ENCODE assay signal across 9 cellular contexts in genomic region chr18:28735731-28736130, GRCh38.
DNase-seq lines count a peak whose midpoint lies in the region; ATAC-seq, FAIRE-seq and TF ChIP-seq lines count a peak whose summit lies in the region.
"Had no signal": no experiment of that assay in that cellular context is flagged by ENCODE, and none has a peak within 500 bp of the region (broad histone marks: within the 10 kb centered on the region; RNA-seq: fewer than 3 reads in every experiment).

No MANE protein-coding gene starts in this region.

- H3K4me1 ChIP-seq in heart left ventricle (peaks cover 0 to 7% (median 0%) of the 10 kb centered on the region in 12 donors), small intestine (ENCODE audit: control insufficient read depth in 2 of 2, insufficient read depth in 1 of 2, low read depth in 1 of 2, low read length in 1 of 2) (no peaks in the 10 kb centered on the region)

- ATAC-seq in heart left ventricle = peak in 3 of 4 donors; percentile 61 to 87 (median 65)
- ATAC-seq: natural killer cell had no signal

- H3K27ac Mint-ChIP-seq in activated naive CD4-positive, alpha-beta T cell treated with anti-CD3 and anti-CD28 coated beads, Interleukin-2, amount 10 ng/mL, durations not matched to agents 7 days and 5 days = no peak overlapping the region
- H3K27ac Mint-ChIP-seq: H9, natural killer cell had no signal

- no peak for TF ChIP-seq CTCF in heart left ventricle (IDR thresholded peaks at IDR 0.05)

- H3K27ac ChIP-seq in heart left ventricle (peak overlapping the region in 5 of 12 donors; percentile 38 to 71 (median 66)), small intestine (ENCODE audit: low read depth in 1 of 2, low read length in 1 of 2) (no peak overlapping the region)

- no peak for FAIRE-seq in small intestine (lab: Jason Lieb, UNC)

- DNase-seq in HS-5 (ENCODE audit: low read depth) (peak; percentile 81), amniotic stem cell (lab: John Stamatoyannopoulos, UW) (peak; percentile 74), heart left ventricle (no peak), small intestine (peak; percentile 65), SIG-M5 (lab: John Stamatoyannopoulos, UW) (no peak), ureter (ENCODE audit: low spot score) (no peak)
- DNase-seq in activated naive CD4-positive, alpha-beta T cell treated with anti-CD3 and anti-CD28 coated beads, Interleukin-2, amount 10 ng/mL, durations not matched to agents 7 days and 5 days = no peak
- DNase-seq: H9, natural killer cell had no signal

- CTCF ChIA-PET in activated naive CD4-positive, alpha-beta T cell treated with anti-CD3 and anti-CD28 coated beads, Interleukin-2, amount 10 ng/mL, durations not matched to agents 7 days and 5 days (lab: Charles Lee) = no interaction called here

- H3K4me3 Mint-ChIP-seq in activated naive CD4-positive, alpha-beta T cell treated with anti-CD3 and anti-CD28 coated beads, Interleukin-2, amount 10 ng/mL, durations not matched to agents 7 days and 5 days = no peak overlapping the region
- H3K4me3 Mint-ChIP-seq: H9, natural killer cell had no signal

- no peaks in the 10 kb centered on the region for H3K4me1 Mint-ChIP-seq in activated naive CD4-positive, alpha-beta T cell treated with anti-CD3 and anti-CD28 coated beads, Interleukin-2, amount 10 ng/mL, durations not matched to agents 7 days and 5 days
- H3K4me1 Mint-ChIP-seq: natural killer cell had no signal

- H3K27me3 Mint-ChIP-seq in activated naive CD4-positive, alpha-beta T cell treated with anti-CD3 and anti-CD28 coated beads, Interleukin-2, amount 10 ng/mL, durations not matched to agents 7 days and 5 days = no peaks in the 10 kb centered on the region

- H3K9me3 ChIP-seq in heart left ventricle (no peaks in the 10 kb centered on the region), small intestine (ENCODE audit: control insufficient read depth, low read depth) (no peaks in the 10 kb centered on the region)

- intact Hi-C loops in heart left ventricle (cut with DNase I) = no loop called here

- H3K36me3 Mint-ChIP-seq in activated naive CD4-positive, alpha-beta T cell treated with anti-CD3 and anti-CD28 coated beads, Interleukin-2, amount 10 ng/mL, durations not matched to agents 7 days and 5 days = no peaks in the 10 kb centered on the region
- H3K36me3 Mint-ChIP-seq: natural killer cell had no signal

- no peak for TF ChIP-seq POLR2A in heart left ventricle (IDR thresholded peaks at IDR 0.05)

- H3K36me3 ChIP-seq in heart left ventricle (no peaks in the 10 kb centered on the region), small intestine (ENCODE audit: control insufficient read depth in 2 of 2, insufficient read depth in 2 of 2, low read length in 2 of 2) (no peaks in the 10 kb centered on the region)

- peaks cover 6% of the 10 kb centered on the region for H3K9me3 Mint-ChIP-seq in activated naive CD4-positive, alpha-beta T cell treated with anti-CD3 and anti-CD28 coated beads, Interleukin-2, amount 10 ng/mL, durations not matched to agents 7 days and 5 days
- H3K9me3 Mint-ChIP-seq: H9 had no signal

- H3K4me3 ChIP-seq in heart left ventricle (peak overlapping the region in 1 of 12 donors; percentile 5), small intestine (ENCODE audit: low read depth in 1 of 2, low read length in 2 of 2) (no peak overlapping the region)

- H3K27me3 ChIP-seq in heart left ventricle (no peaks in the 10 kb centered on the region), small intestine (ENCODE audit: control insufficient read depth in 2 of 2, insufficient read depth in 2 of 2, low read length in 2 of 2) (no peaks in the 10 kb centered on the region)

- 36 to 54% (median 47%) methylated on average over 2 of the region's 2 CpGs for WGBS in heart left ventricle, 4 donors
- 17 to 49% (median 37%) methylated on average over 2 of the region's 2 CpGs for WGBS in small intestine, 3 donors

Comparison
In these comparisons a context has a peak if more than half of its experiments do, and no peak if none do; other contexts are left out.
1. DNase-seq: peak in HS-5 (single experiment), amniotic stem cell (single experiment) and small intestine (single experiment); none in heart left ventricle (0 of 5), activated naive CD4-positive, alpha-beta T cell treated with anti-CD3 and anti-CD28 coated beads, Interleukin-2, amount 10 ng/mL, durations not matched to agents 7 days and 5 days (single experiment), SIG-M5 (single experiment) and ureter (single experiment).